ENCODE assay signal across 8 cellular contexts in the genomic region with DNA sequence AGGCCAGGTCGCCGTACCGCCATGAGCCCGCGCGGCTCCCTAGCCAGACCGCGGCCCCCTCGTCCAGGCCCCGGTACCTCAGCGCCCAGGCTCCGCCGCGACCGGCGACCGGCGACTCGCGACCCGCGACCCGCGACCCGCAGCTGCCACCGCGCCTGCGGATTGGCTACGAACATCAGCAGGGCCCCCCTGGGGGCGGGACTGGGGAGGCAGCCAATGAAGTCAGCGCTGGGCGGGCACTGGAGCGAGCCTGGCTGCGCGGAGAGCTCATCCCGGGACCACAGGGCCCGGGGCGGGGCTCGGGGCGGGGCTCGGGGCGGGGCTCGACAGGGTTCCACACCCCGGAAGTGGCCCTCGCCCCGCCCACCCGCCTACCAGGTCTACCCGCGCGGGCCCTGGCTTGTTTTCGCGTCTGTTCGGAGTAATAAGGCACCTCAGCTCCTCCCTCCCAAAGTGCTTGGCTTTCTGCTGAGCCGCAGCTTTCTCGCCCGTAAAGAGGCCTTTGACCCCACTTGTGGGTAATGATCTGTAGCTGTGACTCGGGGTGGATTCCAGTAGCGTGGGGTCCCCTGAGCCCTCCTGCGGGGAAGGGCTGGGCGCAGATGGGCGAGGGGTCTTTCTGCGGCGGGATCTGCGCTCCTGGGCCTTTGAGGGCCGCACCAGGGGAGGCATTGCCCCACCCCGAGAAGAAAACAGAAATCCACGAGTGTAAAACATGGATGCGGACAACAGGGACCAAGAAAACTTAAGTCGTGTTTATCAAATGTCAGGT. TPM values are rescaled to one million over a fixed set of nuclear protein-coding genes. Genes with fewer than 3 reads are reported as not detected.
DNase-seq lines count a peak whose midpoint lies in the region; ATAC-seq and TF ChIP-seq lines count a peak whose summit lies in the region.

Gene LYSMD4 (minus strand): TSS at position 170 of the 772 bp plus-strand sequence. CDS start 1,438 bp downstream, outside the sequence.

- H3K9me3 ChIP-seq in ascending aorta (no peaks in the 10 kb centered on the region), vagina (no peaks in the 10 kb centered on the region)

- TF ChIP-seq POLR2A in vagina (IDR thresholded peaks at IDR 0.05), result peak in 1 of 2 donors; percentile 84

- ATAC-seq in GM18517 (IDR thresholded peaks at IDR 0.05; ENCODE audit: unreplicated experiment) (peak; percentile 97), HG03025 (IDR thresholded peaks at IDR 0.05; ENCODE audit: low FRiP score, unreplicated experiment) (peak; percentile 97)

- peak within 1 kb of the TSS; percentile 79 to 81 for H3K4me3 ChIP-seq in ascending aorta
- H3K4me3 ChIP-seq in rectal smooth muscle tissue (ENCODE audit: low read length), result peak within 1 kb of the TSS; percentile 85
- H3K4me3 ChIP-seq in vagina, result peak within 1 kb of the TSS; percentile 86 to 94

- TF ChIP-seq CTCF in ascending aorta (IDR thresholded peaks at IDR 0.05), result no peak
- TF ChIP-seq CTCF in vagina (IDR thresholded peaks at IDR 0.05), result no peak

- H3K27ac ChIP-seq in ascending aorta, result peak within 1 kb of the TSS; percentile 83 to 84
- peak within 1 kb of the TSS; percentile 97 for H3K27ac ChIP-seq in rectal smooth muscle tissue (ENCODE audit: low read depth, low read length)
- peak within 1 kb of the TSS; percentile 90 for H3K27ac ChIP-seq in vagina

- no peaks in the 10 kb centered on the region for H3K27me3 ChIP-seq in ascending aorta
- H3K27me3 ChIP-seq in rectal smooth muscle tissue (ENCODE audit: control insufficient read depth, insufficient read depth, low read length), result no peaks in the 10 kb centered on the region
- H3K27me3 ChIP-seq in vagina, result no peaks in the 10 kb centered on the region

- H3K4me1 ChIP-seq in ascending aorta, result peaks cover 0 to 21% of the 10 kb centered on the region in 2 donors
- H3K4me1 ChIP-seq in rectal smooth muscle tissue (ENCODE audit: control insufficient read depth, insufficient read depth, low read length), result no peaks in the 10 kb centered on the region
- H3K4me1 ChIP-seq in vagina, result peaks cover 17% of the 10 kb centered on the region

- H3K36me3 ChIP-seq in ascending aorta (peaks cover 5 to 9% of the 10 kb centered on the region in 2 donors), rectal smooth muscle tissue (ENCODE audit: control insufficient read depth, insufficient read depth, low read length) (peaks cover 5% of the 10 kb centered on the region), vagina (peaks cover 0 to 8% of the 10 kb centered on the region in 2 donors)

- intact Hi-C loops in T-helper 2 cell treated with Interferon-gamma antibody and Interleukin-4, amounts not matched to agents 100 ng/mL and 5 ng/mL, for 36 hours (cut with micrococcal nuclease), result loop anchor here (1.0 to 10.0 kb wide), 7 partner anchors 12 to 629 kb away; partner anchors contain the start of genes LRRC28, MEF2A and SYNM
- intact Hi-C loops in ascending aorta (cut with DNase I), result loop anchor here (1.0 to 10.0 kb wide), 3 partner anchors 25 to 629 kb away; partner anchors contain the start of genes LRRC28 and SYNM
- intact Hi-C loops in vagina (cut with DNase I), result no loop called here

- DNase-seq in NCI-H2029 (lab: John Stamatoyannopoulos, UW) (peak; percentile 83), ascending aorta (ENCODE audit: low spot score in 2 of 2) (peak; percentile 90 to 99), hepatic stellate cell (ENCODE audit: low spot score) (peak; percentile 99), vagina (ENCODE audit: extremely low spot score in 2 of 2) (peak in 1 of 2 donors; percentile 97)

- peak within 1 kb of the TSS; percentile 68 for H3K9ac ChIP-seq in rectal smooth muscle tissue (ENCODE audit: low read length)

RNA-seq across cellular contexts. Expression of gene LYSMD4, which starts in this region (rescaled TPM):
- total RNA-seq in T-helper 2 cell treated with Interferon-gamma antibody and Interleukin-4, amounts not matched to agents 100 ng/mL and 5 ng/mL, for 36 hours, result 10.4 and 10.5 TPM in 2 replicates
- not detected for total RNA-seq in ascending aorta
- 14.7 TPM for total RNA-seq in vagina

Comparison
In these comparisons a context has a peak if more than half of its experiments do, and no peak if none do; other contexts are left out.
1. Peak in DNase-seq, H3K4me3 ChIP-seq and H3K27ac ChIP-seq in ascending aorta; RNA of the gene not detected or under 1 TPM.